In the genomic region with DNA sequence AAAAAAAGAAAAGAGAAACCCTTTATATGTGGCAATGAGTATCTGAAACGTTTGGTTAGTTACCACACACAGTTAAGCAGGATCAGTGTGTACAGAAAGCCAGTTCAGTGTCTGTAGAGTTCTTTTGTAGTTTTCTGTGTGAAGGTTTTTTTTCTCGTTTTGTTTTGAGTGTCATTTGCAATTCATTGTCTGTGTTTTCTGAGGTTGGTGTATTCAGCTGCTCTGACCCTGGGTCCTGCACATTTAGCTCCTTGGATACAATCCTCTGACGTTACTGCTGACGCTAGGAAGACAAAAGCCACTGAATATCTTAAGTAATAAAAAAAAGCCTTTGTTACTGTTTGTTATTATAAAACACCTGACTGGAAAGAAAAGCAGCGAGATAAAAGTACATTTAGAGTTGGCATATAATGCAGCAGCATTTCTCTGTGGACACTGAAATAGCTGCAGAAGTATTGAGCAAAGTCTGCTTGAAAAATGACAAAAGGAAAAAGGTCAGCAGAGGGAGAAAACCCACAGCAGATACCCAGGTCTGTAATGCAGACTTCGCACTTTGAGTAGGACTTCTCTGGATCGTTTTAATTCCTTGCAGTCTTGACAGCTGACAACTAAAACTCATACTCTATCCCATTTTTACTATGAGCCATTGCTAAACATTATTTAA, we compare ENCODE assay signal across 18 cellular contexts.
DNase-seq lines count a peak whose midpoint lies in the region; ATAC-seq and TF ChIP-seq lines count a peak whose summit lies in the region.
"Had no signal": no experiment of that assay in that cellular context is flagged by ENCODE, and none has a peak within 500 bp of the region (broad histone marks: within the 10 kb centered on the region; RNA-seq: fewer than 3 reads in every experiment).

No MANE protein-coding gene starts in this region.

- no peak for ATAC-seq in GM21723 (IDR thresholded peaks at IDR 0.05; ENCODE audit: unreplicated experiment)
- ATAC-seq: stimulated activated naive B cell treated with anti-CD40 and anti-IgM and Interleukin-4, amounts not matched to agents 10 μg/mL and 1 μg/mL and 100 μg/mL, for 72 hours had no signal

- H3K27me3 ChIP-seq in endodermal cell (ENCODE audit: control insufficient read depth, insufficient read depth, low read length, poor library complexity, severe bottlenecking) (no peaks in the 10 kb centered on the region), esophagus muscularis mucosa (no peaks in the 10 kb centered on the region)
- H3K27me3 ChIP-seq: cardiac muscle cell, transverse colon had no signal

- H3K4me1 Mint-ChIP-seq in endodermal cell, result peaks cover 8% of the 10 kb centered on the region
- H3K4me1 Mint-ChIP-seq: activated CD4-positive, alpha-beta memory T cell treated with anti-CD3 and anti-CD28 coated beads, Interleukin-2, amount 10 ng/mL, durations not matched to agents 7 days and 5 days; stimulated activated naive B cell treated with anti-CD40 and anti-IgM and Interleukin-4, amounts not matched to agents 10 μg/mL and 1 μg/mL and 100 μg/mL, for 72 hours had no signal

- no peaks in the 10 kb centered on the region for H3K9me3 ChIP-seq in endodermal cell (ENCODE audit: control insufficient read depth, low read length)
- H3K9me3 ChIP-seq in esophagus muscularis mucosa, result no peaks in the 10 kb centered on the region
- H3K9me3 ChIP-seq: transverse colon had no signal

- H3K4me3 ChIP-seq in endodermal cell (ENCODE audit: low read length) (no peak overlapping the region), esophagus muscularis mucosa (no peak overlapping the region)
- H3K4me3 ChIP-seq: cardiac muscle cell, transverse colon had no signal

- no peak overlapping the region for H3K9ac ChIP-seq in endodermal cell (ENCODE audit: extremely low read depth, low read length, poor library complexity, severe bottlenecking)

- H3K36me3 ChIP-seq in endodermal cell (ENCODE audit: control insufficient read depth, insufficient read depth, low read length), result peaks cover 6% of the 10 kb centered on the region
- peaks cover 0 to 29% (median 15%) of the 10 kb centered on the region in 4 donors for H3K36me3 ChIP-seq in esophagus muscularis mucosa
- H3K36me3 ChIP-seq: transverse colon had no signal

- WGBS in endodermal cell (ENCODE audit: insufficient coverage in 1 of 2, insufficient read length in 1 of 2), 2 experiments, result 64 to 85% methylated on average over 2 to 7 of the region's 7 CpGs
- WGBS in esophagus muscularis mucosa, result 61% methylated on average over 7 of the region's 7 CpGs

- H3K27ac Mint-ChIP-seq in endodermal cell, result no peak overlapping the region
- H3K27ac Mint-ChIP-seq: activated CD4-positive, alpha-beta memory T cell treated with anti-CD3 and anti-CD28 coated beads, Interleukin-2, amount 10 ng/mL, durations not matched to agents 7 days and 5 days; activated naive CD8-positive, alpha-beta T cell treated with anti-CD3 and anti-CD28 coated beads, Interleukin-2, amount 10 ng/mL, durations not matched to agents 7 days and 5 days; stimulated activated naive B cell treated with anti-CD40 and anti-IgM and Interleukin-4, amounts not matched to agents 10 μg/mL and 1 μg/mL and 100 μg/mL, for 72 hours had no signal

- TF ChIP-seq POLR2A in esophagus muscularis mucosa (IDR thresholded peaks at IDR 0.05; ENCODE audit: low read depth), result no peak

- peaks cover 8% of the 10 kb centered on the region for H3K36me3 Mint-ChIP-seq in endodermal cell (ENCODE audit: low read depth)
- H3K36me3 Mint-ChIP-seq: activated naive CD8-positive, alpha-beta T cell treated with anti-CD3 and anti-CD28 coated beads, Interleukin-2, amount 10 ng/mL, durations not matched to agents 7 days and 5 days had no signal

- H3K27me3 Mint-ChIP-seq in endodermal cell (ENCODE audit: insufficient read depth), result no peaks in the 10 kb centered on the region
- H3K27me3 Mint-ChIP-seq: activated CD4-positive, alpha-beta memory T cell treated with anti-CD3 and anti-CD28 coated beads, Interleukin-2, amount 10 ng/mL, durations not matched to agents 7 days and 5 days; activated naive CD8-positive, alpha-beta T cell treated with anti-CD3 and anti-CD28 coated beads, Interleukin-2, amount 10 ng/mL, durations not matched to agents 7 days and 5 days; stimulated activated naive B cell treated with anti-CD40 and anti-IgM and Interleukin-4, amounts not matched to agents 10 μg/mL and 1 μg/mL and 100 μg/mL, for 72 hours had no signal

- intact Hi-C loops in esophagus muscularis mucosa (cut with DNase I), result no loop called here

- TF ChIP-seq EP300 in esophagus muscularis mucosa (IDR thresholded peaks at IDR 0.05), result no peak

- H3K9me3 Mint-ChIP-seq in endodermal cell, result no peaks in the 10 kb centered on the region
- H3K9me3 Mint-ChIP-seq: activated CD4-positive, alpha-beta memory T cell treated with anti-CD3 and anti-CD28 coated beads, Interleukin-2, amount 10 ng/mL, durations not matched to agents 7 days and 5 days; activated naive CD8-positive, alpha-beta T cell treated with anti-CD3 and anti-CD28 coated beads, Interleukin-2, amount 10 ng/mL, durations not matched to agents 7 days and 5 days; stimulated activated naive B cell treated with anti-CD40 and anti-IgM and Interleukin-4, amounts not matched to agents 10 μg/mL and 1 μg/mL and 100 μg/mL, for 72 hours had no signal

- H3K27ac ChIP-seq in endodermal cell (ENCODE audit: low read depth, low read length) (peak overlapping the region; percentile 99), esophagus muscularis mucosa (replicated peaks in 1 of 4) (no peak overlapping the region)
- H3K27ac ChIP-seq: 22Rv1, cardiac muscle cell, transverse colon had no signal

- H3K4me3 Mint-ChIP-seq in endodermal cell, result no peak overlapping the region
- H3K4me3 Mint-ChIP-seq: activated CD4-positive, alpha-beta memory T cell treated with anti-CD3 and anti-CD28 coated beads, Interleukin-2, amount 10 ng/mL, durations not matched to agents 7 days and 5 days; activated naive CD8-positive, alpha-beta T cell treated with anti-CD3 and anti-CD28 coated beads, Interleukin-2, amount 10 ng/mL, durations not matched to agents 7 days and 5 days; stimulated activated naive B cell treated with anti-CD40 and anti-IgM and Interleukin-4, amounts not matched to agents 10 μg/mL and 1 μg/mL and 100 μg/mL, for 72 hours had no signal

- TF ChIP-seq CTCF in endodermal cell (conservative IDR thresholded peaks at IDR 0.05) (no peak), esophagus muscularis mucosa (IDR thresholded peaks at IDR 0.05) (no peak)

- H3K4me1 ChIP-seq in endodermal cell (ENCODE audit: control insufficient read depth, insufficient read depth, low read length) (no peaks in the 10 kb centered on the region), esophagus muscularis mucosa (no peaks in the 10 kb centered on the region)
- H3K4me1 ChIP-seq: transverse colon had no signal

- DNase-seq in DMS53 (lab: John Stamatoyannopoulos, UW) (peak; percentile 32), DMS53 treated with DMSO at 0.1 percent for 48 hours (lab: John Stamatoyannopoulos, UW; ENCODE audit: unreplicated experiment) (no peak), NCI-H526 treated with DMSO at 0.1 percent for 48 hours (lab: John Stamatoyannopoulos, UW) (peak; percentile 68), endodermal cell (no peak), superior temporal gyrus (ENCODE audit: extremely low spot score) (peak; percentile 38), esophagus muscularis mucosa (ENCODE audit: extremely low spot score) (no peak)
- no peak for DNase-seq in activated CD4-positive, alpha-beta T cell treated with anti-CD3 and anti-CD28 coated beads, Interleukin-2, amount 50 U/mL, for 1 hour
- DNase-seq: activated CD4-positive, alpha-beta memory T cell treated with anti-CD3 and anti-CD28 coated beads, Interleukin-2, amount 10 ng/mL, durations not matched to agents 7 days and 5 days; activated naive CD8-positive, alpha-beta T cell treated with anti-CD3 and anti-CD28 coated beads, Interleukin-2, amount 10 ng/mL, durations not matched to agents 7 days and 5 days; glutamatergic neuron; KG1; NCI-H1048; stimulated activated CD4-positive, alpha-beta T cell treated with anti-CD3 and anti-CD28 coated beads, Interleukin-12 subunit alpha, Interleukin-12 subunit beta, amount 100 ng/mL, for 4 hours; stimulated activated naive B cell treated with anti-CD40 and anti-IgM and Interleukin-4, amounts not matched to agents 10 μg/mL and 1 μg/mL and 100 μg/mL, for 72 hours; transverse colon had no signal

Comparison
In these comparisons a context has a peak if more than half of its experiments do, and no peak if none do; other contexts are left out.
1. DNase-seq: peak in DMS53 (single experiment), NCI-H526 treated with DMSO at 0.1 percent for 48 hours (single experiment) and superior temporal gyrus (single experiment); none in DMS53 treated with DMSO at 0.1 percent for 48 hours (single experiment), endodermal cell (single experiment), esophagus muscularis mucosa (single experiment) and activated CD4-positive, alpha-beta T cell treated with anti-CD3 and anti-CD28 coated beads, Interleukin-2, amount 50 U/mL, for 1 hour (single experiment).